In genomic region chr7:4145576-4145975, GRCh38 we compare ENCODE assay signal across 16 cellular contexts.
A peak's percentile ranks its signal among the peaks of the same experiment; 100 is the strongest.
DNase-seq lines count a peak whose midpoint lies in the region; ATAC-seq and TF ChIP-seq lines count a peak whose summit lies in the region.
"Had no signal": no experiment of that assay in that cellular context is flagged by ENCODE, and none has a peak within 500 bp of the region (broad histone marks: within the 10 kb centered on the region; RNA-seq: fewer than 3 reads in every experiment).

No MANE protein-coding gene starts in this region.

- H3K27ac Mint-ChIP-seq in GM23338 (no peak overlapping the region), endodermal cell (no peak overlapping the region), neural crest cell (ENCODE audit: unreplicated experiment) (peak overlapping the region; percentile 89), type B pancreatic cell (peak overlapping the region; percentile 76)
- H3K27ac Mint-ChIP-seq: B cell; CD8-positive, alpha-beta T cell had no signal

- TF ChIP-seq CTCF in GM23338 (conservative IDR thresholded peaks at IDR 0.05; ENCODE audit: low read depth in 2 of 2) = no peak
- TF ChIP-seq CTCF in endodermal cell (conservative IDR thresholded peaks at IDR 0.05) = no peak
- no peak for TF ChIP-seq CTCF in neural crest cell (conservative IDR thresholded peaks at IDR 0.05)
- no peak for TF ChIP-seq CTCF in type B pancreatic cell (conservative IDR thresholded peaks at IDR 0.05)
- no peak for TF ChIP-seq CTCF in PC-9 (conservative IDR thresholded peaks at IDR 0.05)

- WGBS in endodermal cell (ENCODE audit: insufficient coverage in 1 of 2, insufficient read length in 1 of 2), 2 experiments = 89 to 95% methylated on average over 8 to 14 of the region's 14 CpGs

- H3K27me3 ChIP-seq in GM23338 (ENCODE audit: insufficient read depth) (no peaks in the 10 kb centered on the region), endodermal cell (ENCODE audit: control insufficient read depth, insufficient read depth, low read length, poor library complexity, severe bottlenecking) (no peaks in the 10 kb centered on the region), PC-9 (ENCODE audit: insufficient read depth, low read depth) (peaks cover 100% of the 10 kb centered on the region)

- H3K4me3 Mint-ChIP-seq in GM23338 = no peak overlapping the region
- no peak overlapping the region for H3K4me3 Mint-ChIP-seq in endodermal cell
- no peak overlapping the region for H3K4me3 Mint-ChIP-seq in neural crest cell
- no peak overlapping the region for H3K4me3 Mint-ChIP-seq in type B pancreatic cell
- H3K4me3 Mint-ChIP-seq: B cell had no signal

- no peaks in the 10 kb centered on the region for H3K9me3 ChIP-seq in endodermal cell (ENCODE audit: control insufficient read depth, low read length)
- H3K9me3 ChIP-seq in PC-9 (ENCODE audit: insufficient read depth, low read depth) = no peaks in the 10 kb centered on the region

- peaks cover 4% of the 10 kb centered on the region; the same call in 1 of the 2 replicates for H3K4me1 ChIP-seq in GM23338 (ENCODE audit: insufficient read depth)
- no peaks in the 10 kb centered on the region for H3K4me1 ChIP-seq in endodermal cell (ENCODE audit: control insufficient read depth, insufficient read depth, low read length)
- no peaks in the 10 kb centered on the region for H3K4me1 ChIP-seq in PC-9 (replicated peaks; ENCODE audit: insufficient read depth)

- H3K36me3 ChIP-seq in GM23338 (ENCODE audit: insufficient read depth) = no peaks in the 10 kb centered on the region
- no peaks in the 10 kb centered on the region for H3K36me3 ChIP-seq in endodermal cell (ENCODE audit: control insufficient read depth, insufficient read depth, low read length)
- no peaks in the 10 kb centered on the region for H3K36me3 ChIP-seq in PC-9 (ENCODE audit: low read depth)

- no peak overlapping the region for H3K4me3 ChIP-seq in GM23338
- H3K4me3 ChIP-seq in endodermal cell (ENCODE audit: low read length) = no peak overlapping the region
- H3K4me3 ChIP-seq in PC-9 = no peak overlapping the region

- no peaks in the 10 kb centered on the region for H3F3A ChIP-seq in GM23338 (replicated peaks; ENCODE audit: low read depth)
- no peaks in the 10 kb centered on the region for H3F3A ChIP-seq in PC-9 (ENCODE audit: insufficient read depth, low read depth)

- no peak for DNase-seq in GM23338 (ENCODE audit: low spot score)
- DNase-seq in endodermal cell = no peak
- DNase-seq in neural crest cell (ENCODE audit: low read depth, low spot score) = no peak
- DNase-seq in type B pancreatic cell (ENCODE audit: extremely low spot score, unreplicated experiment) = no peak
- no peak for DNase-seq in PC-9
- DNase-seq: CD8-positive, alpha-beta T cell; COR-L47; DMS153; DMS79 treated with DMSO at 0.1 percent for 48 hours; EL had no signal

- H3K4me2 ChIP-seq in GM23338 (no peak overlapping the region), PC-9 (no peak overlapping the region)

- ATAC-seq in GM23338 (no peak), HG03520 (IDR thresholded peaks at IDR 0.05; ENCODE audit: unreplicated experiment) (no peak), GM19328 (IDR thresholded peaks at IDR 0.05; ENCODE audit: unreplicated experiment) (no peak), HG03469 (IDR thresholded peaks at IDR 0.05; ENCODE audit: unreplicated experiment) (no peak)
- ATAC-seq: CD8-positive, alpha-beta T cell; HepG2 had no signal

- H3K36me3 Mint-ChIP-seq in GM23338 (ENCODE audit: low read depth) (no peaks in the 10 kb centered on the region), endodermal cell (ENCODE audit: low read depth) (peaks cover 7% of the 10 kb centered on the region), neural crest cell (ENCODE audit: low read depth) (no peaks in the 10 kb centered on the region), type B pancreatic cell (no peaks in the 10 kb centered on the region)
- H3K36me3 Mint-ChIP-seq: CD14-positive monocyte; CD8-positive, alpha-beta T cell had no signal

- CTCF ChIA-PET in PC-9 (lab: Charles Lee) = no interaction called here

- H2AFZ ChIP-seq in GM23338 (peak overlapping the region; percentile 83), PC-9 (no peak overlapping the region)

- H4K20me1 ChIP-seq in GM23338 (replicated peaks; ENCODE audit: insufficient read depth) (no peaks in the 10 kb centered on the region), PC-9 (ENCODE audit: insufficient read depth) (no peaks in the 10 kb centered on the region)

- H3K9ac ChIP-seq in endodermal cell (ENCODE audit: extremely low read depth, low read length, poor library complexity, severe bottlenecking) = no peak overlapping the region

- H3K9me3 Mint-ChIP-seq in GM23338 (peaks cover 4% of the 10 kb centered on the region; the same call in 1 of the 3 replicates), endodermal cell (no peaks in the 10 kb centered on the region), neural crest cell (no peaks in the 10 kb centered on the region), type B pancreatic cell (no peaks in the 10 kb centered on the region)
- H3K9me3 Mint-ChIP-seq: CD8-positive, alpha-beta T cell had no signal

- H3K27me3 Mint-ChIP-seq in GM23338 (ENCODE audit: insufficient read depth, low read depth, poor library complexity) (peaks cover 14% of the 10 kb centered on the region), endodermal cell (ENCODE audit: insufficient read depth) (no peaks in the 10 kb centered on the region), neural crest cell (ENCODE audit: low read depth) (no peaks in the 10 kb centered on the region), type B pancreatic cell (peaks cover 4% of the 10 kb centered on the region)

- H3K27ac ChIP-seq in GM23338 (ENCODE audit: low read depth) (no peak overlapping the region), endodermal cell (ENCODE audit: low read depth, low read length) (peak overlapping the region; percentile 89), PC-9 (no peak overlapping the region)

- intact Hi-C loops in PC-9 (cut with micrococcal nuclease; ENCODE audit: unreplicated experiment) = no loop called here

- BruUV-seq in PC-9 (replicated peaks; lab: Mats Ljungman, UMichigan) = no TSS peak

- H3K79me2 ChIP-seq in GM23338 (replicated peaks; ENCODE audit: insufficient read depth) = no peaks in the 10 kb centered on the region
- no peaks in the 10 kb centered on the region for H3K79me2 ChIP-seq in PC-9 (ENCODE audit: low read depth)

- POLR2A ChIA-PET in PC-9 (lab: Charles Lee; ENCODE audit: unreplicated experiment) = no interaction called here

- no peaks in the 10 kb centered on the region for H3K9me2 ChIP-seq in GM23338 (ENCODE audit: insufficient read depth)
- no peaks in the 10 kb centered on the region for H3K9me2 ChIP-seq in PC-9 (ENCODE audit: insufficient read depth)

- H3K4me1 Mint-ChIP-seq in GM23338 (peaks cover 39% of the 10 kb centered on the region), endodermal cell (peaks cover 13% of the 10 kb centered on the region), neural crest cell (peaks cover 37% of the 10 kb centered on the region), type B pancreatic cell (ENCODE audit: unreplicated experiment) (peaks cover 24% of the 10 kb centered on the region)
- H3K4me1 Mint-ChIP-seq: B cell, CD14-positive monocyte had no signal

Comparison
In these comparisons a context has a peak if more than half of its experiments do, and no peak if none do; other contexts are left out.
1. H3K27ac Mint-ChIP-seq: peak in neural crest cell (single experiment) and type B pancreatic cell (single experiment); none in GM23338 (single experiment) and endodermal cell (single experiment).